Comparison of ENCODE assay signal across 8 cellular contexts in genomic region chr6:390914-391558, GRCh38. TPM values are rescaled to one million over a fixed set of nuclear protein-coding genes. Genes with fewer than 3 reads are reported as not detected.
A peak's percentile ranks its signal among the peaks of the same experiment; 100 is the strongest.
DNase-seq lines count a peak whose midpoint lies in the region; ATAC-seq and TF ChIP-seq lines count a peak whose summit lies in the region.

No MANE protein-coding gene starts in this region.

- in situ Hi-C loops in gastrocnemius medialis (cut with MboI; ENCODE audit: low sequenced_read_pairs in 4 of 4) = no loop called here

- DNase-seq in RPMI7951 (ENCODE audit: low read depth) (peak; percentile 35), esophagus squamous epithelium (lab: John Stamatoyannopoulos, UW) (no peak), gastrocnemius medialis (no peak), GDM1 (lab: John Stamatoyannopoulos, UW) (no peak), Caco-2 (no peak), ovary (no peak)

- H3K27ac ChIP-seq in esophagus squamous epithelium (peak overlapping the region in 2 of 4 donors; percentile 13 to 50), gastrocnemius medialis (no peak overlapping the region), ovary (no peak overlapping the region)

- CTCF ChIA-PET in Caco-2 (lab: Charles Lee) = no interaction called here

- TF ChIP-seq CTCF in GM12875 (IDR thresholded peaks at IDR 0.05; ENCODE audit: borderline replicate concordance, insufficient read depth, low read depth, low read length) (peak; percentile 6; the same call in 1 of the 2 replicates), esophagus squamous epithelium (IDR thresholded peaks at IDR 0.05) (no peak), gastrocnemius medialis (IDR thresholded peaks at IDR 0.05 in 4 of 5, conservative IDR thresholded peaks at IDR 0.05 in 1 of 5) (no peak), Caco-2 (IDR thresholded peaks at IDR 0.05; ENCODE audit: insufficient read depth in 1 of 2, low read depth in 1 of 2, low read length in 1 of 2, severe bottlenecking in 1 of 2, unreplicated experiment in 1 of 2) (no peak), ovary (IDR thresholded peaks at IDR 0.05) (no peak)

- H3K27me3 ChIP-seq in esophagus squamous epithelium = peaks cover 9 to 99% (median 24%) of the 10 kb centered on the region in 4 donors
- peaks cover 77 to 83% (median 81%) of the 10 kb centered on the region in 3 donors for H3K27me3 ChIP-seq in gastrocnemius medialis
- no peaks in the 10 kb centered on the region for H3K27me3 ChIP-seq in Caco-2 (replicated peaks; ENCODE audit: control insufficient read depth, insufficient read depth, low read length)
- H3K27me3 ChIP-seq in ovary = no peaks in the 10 kb centered on the region

- ATAC-seq in GM21825 (IDR thresholded peaks at IDR 0.05; ENCODE audit: unreplicated experiment) (peak; percentile 17), gastrocnemius medialis (no peak)

- H3K36me3 Mint-ChIP-seq in Caco-2 (ENCODE audit: insufficient read depth, unreplicated experiment) = no peaks in the 10 kb centered on the region

- POLR2A ChIA-PET in Caco-2 (lab: Charles Lee) = no interaction called here

- no peaks in the 10 kb centered on the region for H3K4me1 Mint-ChIP-seq in Caco-2 (ENCODE audit: low read depth, unreplicated experiment)

- no peak overlapping the region for H3K4me3 Mint-ChIP-seq in Caco-2 (ENCODE audit: unreplicated experiment)

- no peak for TF ChIP-seq POLR2A in esophagus squamous epithelium (IDR thresholded peaks at IDR 0.05)
- TF ChIP-seq POLR2A in gastrocnemius medialis (IDR thresholded peaks at IDR 0.05) = no peak
- TF ChIP-seq POLR2A in ovary (IDR thresholded peaks at IDR 0.05) = no peak

- peaks cover 25% of the 10 kb centered on the region for H3K27me3 Mint-ChIP-seq in Caco-2 (ENCODE audit: insufficient read depth, unreplicated experiment)

- intact Hi-C loops in esophagus squamous epithelium (cut with DNase I) = no loop called here
- intact Hi-C loops in gastrocnemius medialis (cut with DNase I; ENCODE audit: low total_unique reads) = no loop called here
- intact Hi-C loops in Caco-2 (cut with micrococcal nuclease; ENCODE audit: unreplicated experiment) = no loop called here
- intact Hi-C loops in ovary (cut with DNase I) = no loop called here

- 2 to 3% methylated on average over 16 to 19 of the region's 44 CpGs for WGBS in esophagus squamous epithelium, 2 donors
- WGBS in ovary, 3 donors = 0 to 2% (median 1%) methylated on average over 32 to 44 of the region's 44 CpGs

- peaks cover 11% of the 10 kb centered on the region for H3K9me3 Mint-ChIP-seq in Caco-2 (ENCODE audit: unreplicated experiment)

- H3K4me3 ChIP-seq in GM12875 (ENCODE audit: low read depth, low read length) (peak overlapping the region; percentile 99), esophagus squamous epithelium (peak overlapping the region; percentile 31 to 61 (median 48)), gastrocnemius medialis (peak overlapping the region; percentile 9 to 45 (median 40)), Caco-2 (ENCODE audit: low read depth, low read length) (no peak overlapping the region), ovary (no peak overlapping the region)

- no peaks in the 10 kb centered on the region for H3K36me3 ChIP-seq in esophagus squamous epithelium
- H3K36me3 ChIP-seq in gastrocnemius medialis = no peaks in the 10 kb centered on the region
- H3K36me3 ChIP-seq in Caco-2 (ENCODE audit: control insufficient read depth, insufficient read depth, low read length) = no peaks in the 10 kb centered on the region
- no peaks in the 10 kb centered on the region for H3K36me3 ChIP-seq in ovary

- H3K4me1 ChIP-seq in esophagus squamous epithelium = peaks cover 27 to 39% (median 28%) of the 10 kb centered on the region in 3 donors
- peaks cover 5 to 20% of the 10 kb centered on the region in 2 donors for H3K4me1 ChIP-seq in gastrocnemius medialis
- no peaks in the 10 kb centered on the region for H3K4me1 ChIP-seq in Caco-2
- peaks cover 8% of the 10 kb centered on the region for H3K4me1 ChIP-seq in ovary (ENCODE audit: insufficient read depth)

- BruUV-seq in Caco-2 (replicated peaks; lab: Mats Ljungman, UMichigan) = no TSS peak

- H3K27ac Mint-ChIP-seq in Caco-2 (ENCODE audit: unreplicated experiment) = no peak overlapping the region

- H3K9me3 ChIP-seq in esophagus squamous epithelium (no peaks in the 10 kb centered on the region), gastrocnemius medialis (no peaks in the 10 kb centered on the region), Caco-2 (no peaks in the 10 kb centered on the region), ovary (no peaks in the 10 kb centered on the region)

- TF ChIP-seq EP300 in ovary (IDR thresholded peaks at IDR 0.05) = no peak

RNA-seq across cellular contexts. Expression of gene IRF4, which starts 0.5 kb away (rescaled TPM):
- 0.24 and 0.39 TPM in 2 replicates for total RNA-seq in RPMI7951 (2014; rRNA removed; shearing (Covaris generic))
- total RNA-seq in esophagus squamous epithelium (1 to 10 TPM in 2 of 4 donors, under 1 TPM in 2; 0.40 to 1.9 (median 1.2) TPM), gastrocnemius medialis (under 1 TPM in 3 of 4 donors, not detected in 1; 0.26 to 0.56 (median 0.31) TPM), Caco-2 (2022) (not detected in 2 replicates), ovary (10 to 100 TPM in 1 of 7 donors, 1 to 10 TPM in 4, under 1 TPM in 2; 0.38 to 20.7 (median 1.0) TPM)
- 1 to 10 TPM in 1 of 2 donors, under 1 TPM in 1; 0.12 to 1.5 TPM for polyA plus RNA-seq in ovary

Comparison
In these comparisons a context has a peak if more than half of its experiments do, and no peak if none do; other contexts are left out.
1. H3K4me3 ChIP-seq: peak in GM12875 (single experiment), esophagus squamous epithelium (4 of 4) and gastrocnemius medialis (4 of 4); none in Caco-2 (single experiment) and ovary (single experiment).